In the genomic region with DNA sequence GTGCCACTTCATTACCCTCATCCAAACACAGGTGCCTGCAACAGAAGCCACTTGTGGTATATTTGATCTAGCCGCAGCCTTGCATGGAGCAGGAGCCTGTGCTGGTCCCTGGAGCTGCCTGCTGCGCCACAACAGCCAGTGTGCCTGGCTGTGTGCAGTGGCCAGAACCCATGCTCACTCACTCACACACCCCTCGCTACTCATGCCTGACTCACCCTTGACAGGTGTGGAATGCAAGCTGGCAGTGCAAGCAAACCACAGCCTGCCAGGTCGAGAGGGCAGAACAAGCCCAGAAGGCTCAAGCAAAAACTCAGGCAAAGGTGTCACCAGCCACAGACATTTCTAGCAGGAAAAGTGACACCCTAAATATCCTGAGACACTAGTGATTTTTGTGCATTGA, we compare ENCODE assay signal across 24 cellular contexts.
DNase-seq lines count a peak whose midpoint lies in the region; ATAC-seq and TF ChIP-seq lines count a peak whose summit lies in the region.
"Had no signal": no experiment of that assay in that cellular context is flagged by ENCODE, and none has a peak within 500 bp of the region (broad histone marks: within the 10 kb centered on the region; RNA-seq: fewer than 3 reads in every experiment).

No MANE protein-coding gene starts in this region.

- no peaks in the 10 kb centered on the region for H3K27me3 ChIP-seq in hepatocyte
- H3K27me3 ChIP-seq: body of pancreas, esophagus muscularis mucosa, sigmoid colon, suprapubic skin had no signal

- POLR2A ChIA-PET in RWPE1 (lab: Yijun Ruan, JAX; ENCODE audit: low non-redundant PET), result no interaction called here

- peaks cover 0 to 2% (median 0%) of the 10 kb centered on the region in 3 donors for H3K27me3 Mint-ChIP-seq in CD14-positive monocyte (ENCODE audit: low read depth in 3 of 3)
- H3K27me3 Mint-ChIP-seq: CD8-positive, alpha-beta memory T cell; dendritic cell treated with granulocyte-macrophage colony-stimulating factor and Interleukin-4, amounts not matched to agents 40 ng/mL and 50 ng/mL, for 4 days had no signal

- intact Hi-C loops in CD14-positive monocyte (cut with micrococcal nuclease), result no loop called here

- no peak overlapping the region for H3K4me3 Mint-ChIP-seq in CD14-positive monocyte
- H3K4me3 Mint-ChIP-seq: CD8-positive, alpha-beta memory T cell; dendritic cell treated with granulocyte-macrophage colony-stimulating factor and Interleukin-4, amounts not matched to agents 40 ng/mL and 50 ng/mL, for 4 days had no signal

- no peaks in the 10 kb centered on the region for H3K4me1 Mint-ChIP-seq in CD14-positive monocyte
- H3K4me1 Mint-ChIP-seq: CD8-positive, alpha-beta memory T cell had no signal

- H3K79me2 ChIP-seq in hepatocyte, result no peaks in the 10 kb centered on the region

- CTCF ChIA-PET in RWPE1 (lab: Yijun Ruan, JAX), result interaction anchor here (0.6 to 0.7 kb wide), 2 partner anchors 10 to 1417 kb away, joined by 3 read pairs; no protein-coding TSS in a partner anchor

- no peak overlapping the region for H3K4me3 ChIP-seq in hepatocyte
- H3K4me3 ChIP-seq: body of pancreas, esophagus muscularis mucosa, HAP-1, sigmoid colon, suprapubic skin had no signal

- H3K4me1 ChIP-seq in hepatocyte (ENCODE audit: insufficient read depth), result no peaks in the 10 kb centered on the region
- H3K4me1 ChIP-seq: body of pancreas, esophagus muscularis mucosa, HAP-1, sigmoid colon, suprapubic skin had no signal

- H3K36me3 Mint-ChIP-seq in CD14-positive monocyte, result no peaks in the 10 kb centered on the region
- H3K36me3 Mint-ChIP-seq: CD8-positive, alpha-beta memory T cell had no signal

- no peak for ATAC-seq in GM21515 (IDR thresholded peaks at IDR 0.05; ENCODE audit: unreplicated experiment)
- ATAC-seq: activated CD4-positive, CD25-positive, alpha-beta regulatory T cell treated with anti-CD3 and anti-CD28 coated beads, Interleukin-2, amount 50 U/mL, for 24 hours; body of pancreas; HepG2 had no signal

- no peaks in the 10 kb centered on the region for H4K20me1 ChIP-seq in hepatocyte (ENCODE audit: insufficient read depth, poor library complexity, severe bottlenecking)

- H3K36me3 ChIP-seq in hepatocyte (replicated peaks; ENCODE audit: insufficient read depth, low read depth), result no peaks in the 10 kb centered on the region
- H3K36me3 ChIP-seq: esophagus muscularis mucosa, HAP-1, sigmoid colon, suprapubic skin had no signal

- DNase-seq in CD14-positive monocyte (ENCODE audit: low spot score) (peak; percentile 28), HPDE6-E6E7 (ENCODE audit: extremely low spot score) (peak; percentile 53), RWPE1 (ENCODE audit: low spot score) (peak; percentile 58), glomerular visceral epithelial cell (ENCODE audit: extremely low spot score) (peak; percentile 59), hepatocyte (ENCODE audit: low spot score) (no peak), dermis blood vessel endothelial cell (no peak), retina (no peak)
- DNase-seq: body of pancreas; CD8-positive, alpha-beta memory T cell; GF-D8; head of caudate nucleus; NCI-H1092 treated with DMSO at 0.1 percent for 48 hours; occipital lobe; SHP77 treated with DMSO at 0.1 percent for 48 hours; sigmoid colon; stimulated activated CD4-positive, alpha-beta T cell treated with anti-CD3 and anti-CD28 coated beads, Interleukin-2, amount 100 ng/mL, for 24 hours; T-helper 2 cell had no signal

- no peaks in the 10 kb centered on the region for H3K9me3 ChIP-seq in hepatocyte (ENCODE audit: low read depth)
- H3K9me3 ChIP-seq: body of pancreas, esophagus muscularis mucosa, HAP-1, sigmoid colon had no signal

- H3K9me3 Mint-ChIP-seq in CD14-positive monocyte, result peaks cover 0 to 9% (median 4%) of the 10 kb centered on the region in 7 donors

- H3K4me2 ChIP-seq in hepatocyte, result no peak overlapping the region

- H3K27ac ChIP-seq in RWPE1 (no peak overlapping the region), hepatocyte (no peak overlapping the region)
- H3K27ac ChIP-seq: body of pancreas, esophagus muscularis mucosa, sigmoid colon, suprapubic skin had no signal

- no peak overlapping the region for H2AFZ ChIP-seq in hepatocyte

- no peak overlapping the region for H3K27ac Mint-ChIP-seq in CD14-positive monocyte
- H3K27ac Mint-ChIP-seq: CD8-positive, alpha-beta memory T cell; dendritic cell treated with granulocyte-macrophage colony-stimulating factor and Interleukin-4, amounts not matched to agents 40 ng/mL and 50 ng/mL, for 4 days had no signal

- 75% methylated on average over 4 of the region's 4 CpGs for WGBS in hepatocyte (ENCODE audit: low lambda C conversion rate, missing lambda C conversion rate)

- H3K9me2 ChIP-seq in hepatocyte (replicated peaks; ENCODE audit: insufficient read depth), result no peaks in the 10 kb centered on the region

- no peak for TF ChIP-seq CTCF in CD14-positive monocyte (IDR thresholded peaks at IDR 0.05)
- no peak for TF ChIP-seq CTCF in RWPE1 (conservative IDR thresholded peaks at IDR 0.05; ENCODE audit: low read depth)
- no peak for TF ChIP-seq CTCF in hepatocyte (IDR thresholded peaks at IDR 0.05; ENCODE audit: poor library complexity)

Comparison
In these comparisons a context has a peak if more than half of its experiments do, and no peak if none do; other contexts are left out.
1. DNase-seq: peak in CD14-positive monocyte (single experiment), HPDE6-E6E7 (single experiment), RWPE1 (single experiment) and glomerular visceral epithelial cell (single experiment); none in hepatocyte (single experiment), dermis blood vessel endothelial cell (single experiment) and retina (single experiment).